ENCODE assay signal across 8 cellular contexts in the genomic region with DNA sequence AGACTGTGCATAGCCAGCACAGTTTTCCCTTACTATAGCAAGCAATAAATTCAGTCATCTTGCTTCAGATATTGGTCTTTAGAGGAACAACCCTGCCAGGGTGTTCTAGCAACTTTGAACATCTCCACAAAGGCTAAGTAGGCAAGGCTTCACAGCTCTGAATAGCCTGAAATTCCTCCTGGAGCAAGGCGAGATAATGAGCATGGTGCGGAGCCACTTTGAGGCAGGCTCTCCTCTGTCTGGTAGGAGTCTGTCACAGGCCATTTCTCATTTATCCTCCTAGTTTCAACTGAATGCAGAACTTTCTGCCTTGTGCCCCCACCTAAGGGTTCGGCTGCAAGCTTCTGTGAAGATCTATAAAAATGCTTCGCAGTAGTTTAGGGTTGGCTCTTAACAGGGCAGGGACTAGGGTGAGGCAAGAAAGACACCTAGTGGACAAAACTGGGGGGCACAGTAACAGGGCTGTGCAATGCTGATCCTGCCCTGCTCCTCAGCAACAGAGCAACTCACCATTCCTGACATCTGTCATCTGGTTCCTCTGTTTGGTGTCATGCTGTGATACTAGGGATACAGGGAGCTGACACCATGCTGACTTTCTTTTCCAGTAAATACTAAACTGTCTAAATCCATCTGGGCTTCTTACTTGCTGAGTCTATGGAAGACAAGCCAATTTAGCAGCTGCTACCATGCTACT. TPM values are rescaled to one million over a fixed set of nuclear protein-coding genes. Genes with fewer than 3 reads are reported as not detected.
DNase-seq lines count a peak whose midpoint lies in the region; ATAC-seq and TF ChIP-seq lines count a peak whose summit lies in the region.

No MANE protein-coding gene starts in this region.

- no peak overlapping the region for H2AFZ ChIP-seq in SK-N-SH (ENCODE audit: low read depth)

- no peak overlapping the region for H3K9ac ChIP-seq in SK-N-SH

- peak; percentile 76 for TF ChIP-seq RAD21 in SK-N-SH (IDR thresholded peaks at IDR 0.05; ENCODE audit: low read length)

- no peaks in the 10 kb centered on the region for H4K20me1 ChIP-seq in SK-N-SH (ENCODE audit: insufficient read depth)

- no peaks in the 10 kb centered on the region for H3K36me3 ChIP-seq in SK-N-SH (replicated peaks in 1 of 2; ENCODE audit: control insufficient read depth in 1 of 2, insufficient read depth in 2 of 2, low read length in 1 of 2)
- no peaks in the 10 kb centered on the region for H3K36me3 ChIP-seq in tibial artery

- POLR2A ChIA-PET in SK-N-SH (lab: Yijun Ruan, JAX): no interaction called here

- peak; percentile 33 for DNase-seq in DMS53 (lab: John Stamatoyannopoulos, UW)
- no peak for DNase-seq in DMS53 treated with DMSO at 0.1 percent for 48 hours (lab: John Stamatoyannopoulos, UW; ENCODE audit: unreplicated experiment)
- no peak for DNase-seq in LNCaP clone FGC (ENCODE audit: low read depth)
- DNase-seq in SK-N-SH: peak; percentile 82
- DNase-seq in right cardiac atrium: no peak
- DNase-seq in activated naive CD4-positive, alpha-beta T cell (lab: John Stamatoyannopoulos, UW): no peak
- no peak for DNase-seq in tibial artery

- H3F3A ChIP-seq in SK-N-SH (replicated peaks; ENCODE audit: insufficient read depth): no peaks in the 10 kb centered on the region

- TF ChIP-seq CTCF in LNCaP clone FGC (IDR thresholded peaks at IDR 0.05; ENCODE audit: control insufficient read depth, extremely low read depth, insufficient read depth) (peak; percentile 57), SK-N-SH (IDR thresholded peaks at IDR 0.05) (peak; percentile 53), tibial artery (IDR thresholded peaks at IDR 0.05) (no peak)

- CTCF ChIA-PET in SK-N-SH (lab: Yijun Ruan, JAX): interaction anchor here (0.6 to 3.7 kb wide), 28 partner anchors 8 to 467 kb away, joined by 3 to 32 read pairs (median 4); no protein-coding TSS in a partner anchor

- no peaks in the 10 kb centered on the region for H3K9me2 ChIP-seq in SK-N-SH

- WGBS in SK-N-SH (ENCODE audit: low lambda C conversion rate): 53% methylated on average over 4 of the region's 4 CpGs
- WGBS in right cardiac atrium: 39% methylated on average over 4 of the region's 4 CpGs

- H3K27ac ChIP-seq in SK-N-SH (ENCODE audit: low read depth in 2 of 2, low read length in 1 of 2) (peak overlapping the region in 1 of 2 experiments; percentile 48; a peak in 2 of 4 replicates), right cardiac atrium (ENCODE audit: low read length) (no peak overlapping the region), tibial artery (no peak overlapping the region)

- H3K9me3 ChIP-seq in SK-N-SH (no peaks in the 10 kb centered on the region), right cardiac atrium (ENCODE audit: control insufficient read depth, low read length) (no peaks in the 10 kb centered on the region), tibial artery (no peaks in the 10 kb centered on the region)

- no peaks in the 10 kb centered on the region for H3K79me2 ChIP-seq in SK-N-SH (ENCODE audit: insufficient read depth)

- H3K4me1 ChIP-seq in SK-N-SH (ENCODE audit: control insufficient read depth in 1 of 2, insufficient read depth in 2 of 2, low read depth in 1 of 2, low read length in 1 of 2): peaks cover 0 to 15% of the 10 kb centered on the region in 2 experiments; a peak in 1 of 4 replicates
- no peaks in the 10 kb centered on the region for H3K4me1 ChIP-seq in right cardiac atrium (ENCODE audit: control insufficient read depth, insufficient read depth, low read length)
- no peaks in the 10 kb centered on the region for H3K4me1 ChIP-seq in tibial artery

- no peak overlapping the region for H3K4me2 ChIP-seq in SK-N-SH

- peak; percentile 58 to 65 for ATAC-seq in right cardiac atrium
- ATAC-seq in HG02763 (IDR thresholded peaks at IDR 0.05; ENCODE audit: unreplicated experiment): no peak

- H3K4me3 ChIP-seq in LNCaP clone FGC (ENCODE audit: low read depth, low read length): no peak overlapping the region
- H3K4me3 ChIP-seq in SK-N-SH (ENCODE audit: low read depth in 2 of 2, low read length in 1 of 2): no peak overlapping the region
- no peak overlapping the region for H3K4me3 ChIP-seq in right cardiac atrium (ENCODE audit: low read length)
- no peak overlapping the region for H3K4me3 ChIP-seq in tibial artery

- intact Hi-C loops in right cardiac atrium (cut with DNase I): no loop called here
- intact Hi-C loops in tibial artery (cut with DNase I; ENCODE audit: low total_unique reads): no loop called here

- H3K27me3 ChIP-seq in SK-N-SH (ENCODE audit: insufficient read depth) (no peaks in the 10 kb centered on the region; the same call in 1 of the 2 replicates), right cardiac atrium (ENCODE audit: control insufficient read depth, insufficient read depth) (no peaks in the 10 kb centered on the region), tibial artery (peaks cover 0 to 5% of the 10 kb centered on the region in 2 donors)

- TF ChIP-seq EP300 in SK-N-SH (IDR thresholded peaks at IDR 0.05; ENCODE audit: borderline replicate concordance in 1 of 2, low read depth in 1 of 2, low read length in 1 of 2): no peak

TF ChIP-seq in SK-N-SH, 30 proteins besides CTCF, POLR2A, EP300 and RAD21:
- no peak for TF ChIP-seq TAF1 (IDR thresholded peaks at IDR 0.05; ENCODE audit: borderline replicate concordance, low read depth, low read length)
- TF ChIP-seq, protein P1, sequence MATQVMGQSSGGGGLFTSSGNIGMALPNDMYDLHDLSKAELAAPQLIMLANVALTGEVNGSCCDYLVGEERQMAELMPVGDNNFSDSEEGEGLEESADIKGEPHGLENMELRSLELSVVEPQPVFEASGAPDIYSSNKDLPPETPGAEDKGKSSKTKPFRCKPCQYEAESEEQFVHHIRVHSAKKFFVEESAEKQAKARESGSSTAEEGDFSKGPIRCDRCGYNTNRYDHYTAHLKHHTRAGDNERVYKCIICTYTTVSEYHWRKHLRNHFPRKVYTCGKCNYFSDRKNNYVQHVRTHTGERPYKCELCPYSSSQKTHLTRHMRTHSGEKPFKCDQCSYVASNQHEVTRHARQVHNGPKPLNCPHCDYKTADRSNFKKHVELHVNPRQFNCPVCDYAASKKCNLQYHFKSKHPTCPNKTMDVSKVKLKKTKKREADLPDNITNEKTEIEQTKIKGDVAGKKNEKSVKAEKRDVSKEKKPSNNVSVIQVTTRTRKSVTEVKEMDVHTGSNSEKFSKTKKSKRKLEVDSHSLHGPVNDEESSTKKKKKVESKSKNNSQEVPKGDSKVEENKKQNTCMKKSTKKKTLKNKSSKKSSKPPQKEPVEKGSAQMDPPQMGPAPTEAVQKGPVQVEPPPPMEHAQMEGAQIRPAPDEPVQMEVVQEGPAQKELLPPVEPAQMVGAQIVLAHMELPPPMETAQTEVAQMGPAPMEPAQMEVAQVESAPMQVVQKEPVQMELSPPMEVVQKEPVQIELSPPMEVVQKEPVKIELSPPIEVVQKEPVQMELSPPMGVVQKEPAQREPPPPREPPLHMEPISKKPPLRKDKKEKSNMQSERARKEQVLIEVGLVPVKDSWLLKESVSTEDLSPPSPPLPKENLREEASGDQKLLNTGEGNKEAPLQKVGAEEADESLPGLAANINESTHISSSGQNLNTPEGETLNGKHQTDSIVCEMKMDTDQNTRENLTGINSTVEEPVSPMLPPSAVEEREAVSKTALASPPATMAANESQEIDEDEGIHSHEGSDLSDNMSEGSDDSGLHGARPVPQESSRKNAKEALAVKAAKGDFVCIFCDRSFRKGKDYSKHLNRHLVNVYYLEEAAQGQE (IDR thresholded peaks at IDR 0.05; ENCODE audit: low read depth, low read length): no peak
- no peak for TF ChIP-seq NFIC (IDR thresholded peaks at IDR 0.05; ENCODE audit: borderline replicate concordance)
- TF ChIP-seq SMC3 (IDR thresholded peaks at IDR 0.05; ENCODE audit: low read depth, low read length): peak; percentile 45
- TF ChIP-seq MXI1 (IDR thresholded peaks at IDR 0.05; ENCODE audit: low read depth, low read length): peak; percentile 96
- TF ChIP-seq RFX5 (IDR thresholded peaks at IDR 0.05; ENCODE audit: low read length): no peak; the same call in 1 of the 2 replicates
- TF ChIP-seq JUND (IDR thresholded peaks at IDR 0.05): no peak
- TF ChIP-seq, protein P2, sequence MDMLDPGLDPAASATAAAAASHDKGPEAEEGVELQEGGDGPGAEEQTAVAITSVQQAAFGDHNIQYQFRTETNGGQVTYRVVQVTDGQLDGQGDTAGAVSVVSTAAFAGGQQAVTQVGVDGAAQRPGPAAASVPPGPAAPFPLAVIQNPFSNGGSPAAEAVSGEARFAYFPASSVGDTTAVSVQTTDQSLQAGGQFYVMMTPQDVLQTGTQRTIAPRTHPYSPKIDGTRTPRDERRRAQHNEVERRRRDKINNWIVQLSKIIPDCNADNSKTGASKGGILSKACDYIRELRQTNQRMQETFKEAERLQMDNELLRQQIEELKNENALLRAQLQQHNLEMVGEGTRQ (IDR thresholded peaks at IDR 0.05; ENCODE audit: borderline replicate concordance, low read depth, low read length): no peak
- TF ChIP-seq POLR2AphosphoS5 (IDR thresholded peaks at IDR 0.05; ENCODE audit: low read depth, low read length): no peak

RNA-seq across cellular contexts. Expression of a gene that starts 16.6 kb away (rescaled TPM):
- polyA plus RNA-seq in SK-N-SH (2012; rRNA removed): 2.5 and 4.2 TPM in 2 replicates
- 3.7 and 4.1 TPM in 2 replicates for polyA plus RNA-seq in SK-N-SH (2012; cell fraction: cytosol; rRNA removed)
- polyA plus RNA-seq in SK-N-SH (2012; cell fraction: nucleus; rRNA removed): 2.0 and 3.0 TPM in 2 replicates
- 10 to 100 TPM in 3 of 4 donors, 1 to 10 TPM in 1; 6.6 to 14.4 (median 14.0) TPM for total RNA-seq in right cardiac atrium
- 5.9 TPM for polyA plus RNA-seq in right cardiac atrium

Comparison
In these comparisons a context has a peak if more than half of its experiments do, and no peak if none do; other contexts are left out.
1. DNase-seq: peak in DMS53 (single experiment) and SK-N-SH (single experiment); none in DMS53 treated with DMSO at 0.1 percent for 48 hours (single experiment), LNCaP clone FGC (single experiment), right cardiac atrium (0 of 3), activated naive CD4-positive, alpha-beta T cell (0 of 4) and tibial artery (0 of 2).
2. CTCF ChIP-seq: peak in LNCaP clone FGC (single experiment) and SK-N-SH (single experiment); none in tibial artery (0 of 2).